Comparison of ENCODE assay signal across 8 cellular contexts in genomic region chr18:35041752-35042379, GRCh38. TPM values are rescaled to one million over a fixed set of nuclear protein-coding genes. Genes with fewer than 3 reads are reported as not detected.
A peak's percentile ranks its signal among the peaks of the same experiment; 100 is the strongest.
DNase-seq lines count a peak whose midpoint lies in the region; ATAC-seq, FAIRE-seq and TF ChIP-seq lines count a peak whose summit lies in the region.

No MANE protein-coding gene starts in this region.

- peak; percentile 64 for DNase-seq in DMS53 (lab: John Stamatoyannopoulos, UW)
- DNase-seq in DMS53 treated with DMSO at 0.1 percent for 48 hours (lab: John Stamatoyannopoulos, UW; ENCODE audit: unreplicated experiment): no peak
- DNase-seq in NCI-H526 treated with DMSO at 0.1 percent for 48 hours (lab: John Stamatoyannopoulos, UW): peak; percentile 38
- no peak for DNase-seq in GM12878 (ENCODE audit: low read depth, low spot score)
- peak; percentile 8 for DNase-seq in kidney tubule cell (ENCODE audit: low spot score)
- no peak for DNase-seq in stomach
- DNase-seq in stimulated activated CD4-positive, alpha-beta T cell treated with anti-CD3 and anti-CD28 coated beads, Interleukin-4, amount 100 ng/mL, for 1 hour: no peak

- no peaks in the 10 kb centered on the region for H3K36me3 ChIP-seq in GM12878 (ENCODE audit: control insufficient read depth in 2 of 2, insufficient read depth in 2 of 2, low read length in 1 of 2)
- no peaks in the 10 kb centered on the region for H3K36me3 ChIP-seq in stomach

- 1% methylated on average over 13 of the region's 13 CpGs for WGBS in GM12878 (ENCODE audit: insufficient coverage, insufficient replicate concordance, low lambda C conversion rate, missing lambda C conversion rate)
- WGBS in stomach, 5 donors: 0 to 5% (median 2%) methylated on average over 11 to 13 of the region's 13 CpGs

- H3K4me3 ChIP-seq in GM12878 (peak overlapping the region; percentile 78), stomach (peak overlapping the region; percentile 62 to 81 (median 78))

- H3K9ac ChIP-seq in GM12878 (ENCODE audit: control insufficient read depth, insufficient read depth, low read length): peak overlapping the region; percentile 67

- TF ChIP-seq EP300 in GM12878 (IDR thresholded peaks at IDR 0.05; ENCODE audit: borderline replicate concordance in 1 of 2, control insufficient read depth in 1 of 2, low read depth in 2 of 2, low read length in 2 of 2) (no peak), stomach (IDR thresholded peaks at IDR 0.05) (no peak)

- no peaks in the 10 kb centered on the region for H3K9me3 ChIP-seq in GM12878 (replicated peaks; ENCODE audit: control insufficient read depth, insufficient read depth, low read length)
- H3K9me3 ChIP-seq in stomach: no peaks in the 10 kb centered on the region

- intact Hi-C loops in GM12878 (cut with micrococcal nuclease; ENCODE audit: unreplicated experiment): loop anchor here (5.0 to 10.0 kb wide), 3 partner anchors 250 to 573 kb away; partner anchors contain the start of genes ZNF24 and ZSCAN30
- intact Hi-C loops in stomach (cut with DNase I; ENCODE audit: low total_unique reads): no loop called here

- TF ChIP-seq POLR2A in GM12878 (IDR thresholded peaks at IDR 0.05; ENCODE audit: low read depth, low read length) (no peak), stomach (IDR thresholded peaks at IDR 0.05) (no peak)

- H2AFZ ChIP-seq in GM12878 (ENCODE audit: control insufficient read depth, low read depth, low read length): peak overlapping the region; percentile 91

- no peaks in the 10 kb centered on the region for H4K20me1 ChIP-seq in GM12878 (ENCODE audit: control insufficient read depth, insufficient read depth)

- peak overlapping the region; percentile 18 for H3K4me2 ChIP-seq in GM12878 (ENCODE audit: control insufficient read depth, insufficient read depth)

- CTCF ChIA-PET in GM12878 (lab: Yijun Ruan, JAX): interaction anchor here (0.6 to 2.8 kb wide), 10 partner anchors 10 to 198 kb away, joined by 3 to 14 read pairs (median 4); partner anchors contain the start of gene ZNF397

- FAIRE-seq in GM12878 (lab: Jason Lieb, UNC): no peak

- H3K79me2 ChIP-seq in GM12878 (ENCODE audit: control insufficient read depth, insufficient read depth, low read length): peaks cover 48% of the 10 kb centered on the region

- peaks cover 16% of the 10 kb centered on the region for H3K4me1 ChIP-seq in GM12878 (ENCODE audit: control insufficient read depth, insufficient read depth, low read length)
- H3K4me1 ChIP-seq in stomach: peaks cover 20 to 90% (median 59%) of the 10 kb centered on the region in 4 donors

- H3K27ac ChIP-seq in GM12878 (ENCODE audit: control insufficient read depth, insufficient read depth): peak overlapping the region; percentile 66
- peak overlapping the region; percentile 84 to 91 (median 87) for H3K27ac ChIP-seq in stomach

- H3K27me3 ChIP-seq in GM12878 (replicated peaks in 1 of 2; ENCODE audit: control insufficient read depth in 2 of 2, insufficient read depth in 2 of 2, low read length in 1 of 2) (no peaks in the 10 kb centered on the region), stomach (no peaks in the 10 kb centered on the region)

- ATAC-seq in GM12878 (peak; percentile 30), HG02981 (IDR thresholded peaks at IDR 0.05; ENCODE audit: unreplicated experiment) (no peak)

- no peak for TF ChIP-seq RAD21 in GM12878 (IDR thresholded peaks at IDR 0.05; ENCODE audit: insufficient read depth, low read depth, low read length)

- TSS peak; percentile 66 for BruUV-seq in GM12878 (replicated peaks; lab: Mats Ljungman, UMichigan)

- RAD21 ChIA-PET in GM12878 (lab: Charles Lee; ENCODE audit: unreplicated experiment): interaction anchor here (0.8 to 5.4 kb wide), 9 partner anchors 7 to 175 kb away, joined by 3 to 82 read pairs (median 4); no protein-coding TSS in a partner anchor

- in situ Hi-C loops in GM12878 (cut with MboI): no loop called here

- SMC1A ChIA-PET in GM12878 (lab: Charles Lee; ENCODE audit: uncharacterized antibody, unreplicated experiment): interaction anchor here (0.6 to 5.5 kb wide), 10 partner anchors 9 to 668 kb away, joined by 3 to 53 read pairs (median 4); no protein-coding TSS in a partner anchor

- TF ChIP-seq CTCF in GM12878 (IDR thresholded peaks at IDR 0.05 in 2 of 3, conservative IDR thresholded peaks at IDR 0.05 in 1 of 3; ENCODE audit: control insufficient read depth in 2 of 3, extremely low read depth in 1 of 3, insufficient read depth in 1 of 3, low read depth in 3 of 3, low read length in 3 of 3) (no peak), stomach (IDR thresholded peaks at IDR 0.05) (no peak)

- POLR2A ChIA-PET in GM12878 (lab: Charles Lee): interaction anchor here (0.7 to 4.1 kb wide), 6 partner anchors 9 to 303 kb away, joined by 3 to 49 read pairs (median 3); partner anchors contain the start of gene ZSCAN30

TF ChIP-seq in GM12878, 131 proteins besides CTCF, POLR2A, EP300 and RAD21:
- TF ChIP-seq CEBPB (IDR thresholded peaks at IDR 0.05; ENCODE audit: borderline replicate concordance in 1 of 2, low read depth in 2 of 2, low read length in 2 of 2): no peak
- TF ChIP-seq, protein P1, sequence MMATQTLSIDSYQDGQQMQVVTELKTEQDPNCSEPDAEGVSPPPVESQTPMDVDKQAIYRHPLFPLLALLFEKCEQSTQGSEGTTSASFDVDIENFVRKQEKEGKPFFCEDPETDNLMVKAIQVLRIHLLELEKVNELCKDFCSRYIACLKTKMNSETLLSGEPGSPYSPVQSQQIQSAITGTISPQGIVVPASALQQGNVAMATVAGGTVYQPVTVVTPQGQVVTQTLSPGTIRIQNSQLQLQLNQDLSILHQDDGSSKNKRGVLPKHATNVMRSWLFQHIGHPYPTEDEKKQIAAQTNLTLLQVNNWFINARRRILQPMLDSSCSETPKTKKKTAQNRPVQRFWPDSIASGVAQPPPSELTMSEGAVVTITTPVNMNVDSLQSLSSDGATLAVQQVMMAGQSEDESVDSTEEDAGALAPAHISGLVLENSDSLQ (IDR thresholded peaks at IDR 0.05): peak; percentile 53; the same call in 1 of the 2 replicates
- no peak for TF ChIP-seq NR2C2 (IDR thresholded peaks at IDR 0.05; ENCODE audit: borderline replicate concordance, control insufficient read depth, insufficient read length, low read depth)
- no peak for TF ChIP-seq RB1 (IDR thresholded peaks at IDR 0.05; ENCODE audit: borderline replicate concordance)
- no peak for TF ChIP-seq E2F8 (IDR thresholded peaks at IDR 0.05; ENCODE audit: low read depth, partially characterized antibody)
- no peak for TF ChIP-seq BMI1 (IDR thresholded peaks at IDR 0.05; ENCODE audit: borderline replicate concordance)

RNA-seq across cellular contexts. Expression of gene MAPRE2, which starts 0.7 kb away (rescaled TPM):
- 39.7 and 46.4 TPM in 2 replicates for total RNA-seq in GM12878 (2013; cell fraction: nucleolus; rRNA removed)
- total RNA-seq in GM12878 (2014; rRNA removed) (20.9 and 22.4 TPM in 2 replicates), GM12878 (2014; rRNA removed; fragmentation: Illumina TruSeq; extraction: Trizol) (18.7 and 18.9 TPM in 2 replicates), GM12878 (2021) (23.9 and 27.9 TPM in 2 replicates), stomach (100 to 1,000 TPM in 1 of 5 donors, 10 to 100 TPM in 4; 22.2 to 258 (median 51.6) TPM)
- polyA plus RNA-seq in GM12878 (2011; ENCODE audit: low read depth): 9.5 TPM
- polyA plus RNA-seq in GM12878 (2011; rRNA removed) (50.6 and 63.4 TPM in 2 replicates), GM12878 (2014; fragmentation: Illumina TruSeq; extraction: Trizol) (28.5 and 39.8 TPM in 2 replicates), GM12878 (2014; fragmentation: Nextera tagmentation; extraction: Ambion mirVana) (10 to 100 TPM; 11.0 to 16.3 TPM), GM12878 (2014; rRNA removed) (26.7 and 32.3 TPM in 2 replicates), GM12878 (2016; fragmentation: Nextera tagmentation; extraction: Ambion mirVana) (10 to 100 TPM; 24.0 to 25.0 TPM), stomach (10 to 100 TPM in 2 of 3 donors, 1 to 10 TPM in 1; 7.4 to 18.5 (median 13.3) TPM)
- polyA plus RNA-seq in GM12878 (2011; cell fraction: cytosol; rRNA removed): 30.0 and 31.6 TPM in 2 replicates
- 24.9 and 37.2 TPM in 2 replicates for polyA plus RNA-seq in GM12878 (2011; cell fraction: nucleus; rRNA removed)
- 11.7 and 13.4 TPM in 2 replicates for polyA plus RNA-seq in GM12878 (2012)
- 33.8 and 41.5 TPM in 2 replicates for polyA minus RNA-seq in GM12878 (2011; rRNA and poly(A)+ RNA removed)
- 11.5 and 12.0 TPM in 2 replicates for polyA minus RNA-seq in GM12878 (2011; cell fraction: cytosol; rRNA and poly(A)+ RNA removed)
- polyA minus RNA-seq in GM12878 (2011; cell fraction: nucleus; rRNA and poly(A)+ RNA removed): 19.8 and 37.9 TPM in 2 replicates

Comparison
In these comparisons a context has a peak if more than half of its experiments do, and no peak if none do; other contexts are left out.
1. DNase-seq: peak in DMS53 (single experiment), NCI-H526 treated with DMSO at 0.1 percent for 48 hours (single experiment) and kidney tubule cell (single experiment); none in DMS53 treated with DMSO at 0.1 percent for 48 hours (single experiment), GM12878 (single experiment), stomach (single experiment) and stimulated activated CD4-positive, alpha-beta T cell treated with anti-CD3 and anti-CD28 coated beads, Interleukin-4, amount 100 ng/mL, for 1 hour (single experiment).